Comparison of ENCODE assay signal across 19 cellular contexts in the genomic region with DNA sequence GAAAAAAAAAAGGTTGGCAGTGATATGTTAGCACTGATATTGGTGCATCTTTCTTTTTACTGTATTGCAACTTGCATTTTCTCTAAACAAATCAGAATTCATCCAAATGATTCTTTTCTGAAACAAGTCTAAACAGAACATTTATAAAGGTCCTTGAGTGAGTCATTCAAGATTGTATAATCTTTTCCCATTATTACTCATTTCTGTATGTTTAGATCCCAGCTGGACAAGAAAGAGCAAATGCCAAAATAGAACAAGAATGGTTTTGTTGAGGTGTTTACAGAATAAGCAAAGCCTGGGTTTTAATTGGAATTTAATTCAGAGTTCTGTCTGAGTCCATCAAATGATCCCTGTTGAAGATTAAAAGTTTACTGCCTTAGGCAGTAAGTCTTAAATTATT.
A peak's percentile ranks its signal among the peaks of the same experiment; 100 is the strongest.
DNase-seq lines count a peak whose midpoint lies in the region; ATAC-seq, FAIRE-seq and TF ChIP-seq lines count a peak whose summit lies in the region.
"Had no signal": no experiment of that assay in that cellular context is flagged by ENCODE, and none has a peak within 500 bp of the region (broad histone marks: within the 10 kb centered on the region; RNA-seq: fewer than 3 reads in every experiment).

No MANE protein-coding gene starts in this region.

- CTCF ChIA-PET in BJ (lab: Yijun Ruan, JAX) = interaction anchor here (0.7 kb wide), 1 partner anchor 1217 kb away, joined by 6 read pairs; no protein-coding TSS in a partner anchor
- CTCF ChIA-PET in PC-3 (lab: Charles Lee) = no interaction called here

- H3K79me2 ChIP-seq in PC-3 (ENCODE audit: low read length) = no peaks in the 10 kb centered on the region

- no peaks in the 10 kb centered on the region for H3K9me3 ChIP-seq in PC-3 (ENCODE audit: low read length)
- no peaks in the 10 kb centered on the region for H3K9me3 ChIP-seq in SJCRH30 (replicated peaks)

- peak; percentile 45 for FAIRE-seq in colon (lab: Jason Lieb, UNC)
- FAIRE-seq in GM12892 (lab: Jason Lieb, UNC) = no peak

- H3F3A ChIP-seq in PC-3 (ENCODE audit: low read length, unreplicated experiment) = no peaks in the 10 kb centered on the region

- DNase-seq in BJ (ENCODE audit: low read depth) (peak; percentile 20), PC-3 (peak; percentile 64), iris pigment epithelial cell (ENCODE audit: low read depth) (peak; percentile 73), SJCRH30 (no peak), GM12892 (ENCODE audit: insufficient read length) (no peak), SIG-M5 (lab: John Stamatoyannopoulos, UW) (no peak)
- DNase-seq: activated CD4-positive, alpha-beta T cell treated with anti-CD3 and anti-CD28 coated beads, Interleukin-2, amount 50 U/mL, for 48 hours; activated naive CD4-positive, alpha-beta T cell treated with anti-CD3 and anti-CD28 coated beads, Interleukin-2, amount 50 U/mL, for 16 hours; activated T-cell treated with anti-CD3 and anti-CD28 coated beads, Interleukin-2, amount 50 U/mL, for 1 hour; brain microvascular endothelial cell; left ventricle myocardium superior; NCI-H69; occipital lobe; stimulated activated CD4-positive, alpha-beta T cell treated with anti-CD3 and anti-CD28 coated beads, Interleukin-4, amount 100 ng/mL, for 4 hours; stimulated activated CD8-positive, alpha-beta memory T cell treated with anti-CD3 and anti-CD28 coated beads, Interleukin-4, amount 100 ng/mL, for 48 hours had no signal

- H4K20me1 ChIP-seq in PC-3 (ENCODE audit: low read length) = no peaks in the 10 kb centered on the region

- no peak overlapping the region for H3K9ac ChIP-seq in PC-3 (ENCODE audit: low read length)

- TF ChIP-seq CTCF in BJ (IDR thresholded peaks at IDR 0.05; ENCODE audit: insufficient read depth, low read depth, low read length) (no peak), PC-3 (conservative IDR thresholded peaks at IDR 0.05; ENCODE audit: low read depth, low read length) (no peak)

- no TSS peak for BruUV-seq in PC-3 (replicated peaks; lab: Mats Ljungman, UMichigan)

- H3K4me1 ChIP-seq in PC-3 (ENCODE audit: insufficient read depth, low read length) = peaks cover 19% of the 10 kb centered on the region
- H3K4me1 ChIP-seq in SJCRH30 = no peaks in the 10 kb centered on the region

- H3K27ac ChIP-seq in PC-3 (ENCODE audit: low read length) (peak overlapping the region; percentile 62), SJCRH30 (no peak overlapping the region)
- H3K27ac ChIP-seq: brain microvascular endothelial cell, skin epidermis had no signal

- POLR2A ChIA-PET in BJ (lab: Charles Lee) = no interaction called here
- POLR2A ChIA-PET in PC-3 (lab: Charles Lee; ENCODE audit: unreplicated experiment) = no interaction called here

- no peaks in the 10 kb centered on the region for H3K9me2 ChIP-seq in PC-3 (replicated peaks; ENCODE audit: low read length)

- no peak for TF ChIP-seq POLR2A in GM12892 (IDR thresholded peaks at IDR 0.05; ENCODE audit: low read depth, low read length)

- ATAC-seq in PC-3 (peak; percentile 90), HG02610 (IDR thresholded peaks at IDR 0.05; ENCODE audit: unreplicated experiment) (no peak)
- ATAC-seq: left ventricle myocardium superior, Panc1 had no signal

- H3K4me3 ChIP-seq in BJ (ENCODE audit: low read depth, low read length) = no peak overlapping the region
- H3K4me3 ChIP-seq in PC-3 (ENCODE audit: low read length) = no peak overlapping the region
- no peak overlapping the region for H3K4me3 ChIP-seq in SJCRH30
- H3K4me3 ChIP-seq: skin epidermis had no signal

- no peak overlapping the region for H2AFZ ChIP-seq in PC-3 (ENCODE audit: low read length)

- H3K36me3 ChIP-seq in BJ (ENCODE audit: control insufficient read depth, insufficient read depth, low read length) (no peaks in the 10 kb centered on the region), PC-3 (ENCODE audit: low read depth, low read length) (no peaks in the 10 kb centered on the region), SJCRH30 (peaks cover 39% of the 10 kb centered on the region)

- peak overlapping the region; percentile 39 for H3K4me2 ChIP-seq in PC-3 (ENCODE audit: low read length)

- H3K27me3 ChIP-seq in BJ (ENCODE audit: control insufficient read depth, insufficient read depth, low read length) (no peaks in the 10 kb centered on the region), PC-3 (ENCODE audit: low read length) (no peaks in the 10 kb centered on the region), SJCRH30 (no peaks in the 10 kb centered on the region)
- H3K27me3 ChIP-seq: brain microvascular endothelial cell had no signal

- intact Hi-C loops in PC-3 (cut with micrococcal nuclease) = no loop called here

Comparison
In these comparisons a context has a peak if more than half of its experiments do, and no peak if none do; other contexts are left out.
1. DNase-seq: peak in BJ (single experiment), PC-3 (single experiment) and iris pigment epithelial cell (single experiment); none in SJCRH30 (0 of 2), GM12892 (single experiment) and SIG-M5 (single experiment).